Comparison of ENCODE assay signal across 8 cellular contexts in genomic region chr12:123972448-123973401, GRCh38. TPM values are rescaled to one million over a fixed set of nuclear protein-coding genes. Genes with fewer than 3 reads are reported as not detected.
DNase-seq lines count a peak whose midpoint lies in the region; ATAC-seq and TF ChIP-seq lines count a peak whose summit lies in the region.

A gene with protein sequence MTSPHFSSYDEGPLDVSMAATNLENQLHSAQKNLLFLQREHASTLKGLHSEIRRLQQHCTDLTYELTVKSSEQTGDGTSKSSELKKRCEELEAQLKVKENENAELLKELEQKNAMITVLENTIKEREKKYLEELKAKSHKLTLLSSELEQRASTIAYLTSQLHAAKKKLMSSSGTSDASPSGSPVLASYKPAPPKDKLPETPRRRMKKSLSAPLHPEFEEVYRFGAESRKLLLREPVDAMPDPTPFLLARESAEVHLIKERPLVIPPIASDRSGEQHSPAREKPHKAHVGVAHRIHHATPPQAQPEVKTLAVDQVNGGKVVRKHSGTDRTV (minus strand): TSS chr12:123972831. CDS start chr12:123944305, 28,526 bp downstream.
Gene ZNF664 (plus strand): TSS chr12:123973215. CDS start chr12:124012145, 38,930 bp downstream.

- H3K9me3 ChIP-seq in parathyroid adenoma (ENCODE audit: control insufficient read depth, low read length) (no peaks in the 10 kb centered on the region), tibial artery (no peaks in the 10 kb centered on the region)

- intact Hi-C loops in head of caudate nucleus (cut with DNase I) (no loop called here), tibial artery (cut with DNase I; ENCODE audit: low total_unique reads) (no loop called here)

- H3K27ac ChIP-seq in parathyroid adenoma (peak within 1 kb of the TSS; percentile 89), tibial artery (peak within 1 kb of the TSS; percentile 98 to 99)

- peaks cover 55% of the 10 kb centered on the region for H3K4me1 Mint-ChIP-seq in HFFc6 (ENCODE audit: low read depth)
- H3K4me1 Mint-ChIP-seq in activated naive CD8-positive, alpha-beta T cell treated with anti-CD3 and anti-CD28 coated beads for 36 hours = peaks cover 30% of the 10 kb centered on the region

- H3K4me3 Mint-ChIP-seq in HFFc6 = peak within 1 kb of the TSS; percentile 99
- peak within 1 kb of the TSS; percentile 92 for H3K4me3 Mint-ChIP-seq in activated naive CD8-positive, alpha-beta T cell treated with anti-CD3 and anti-CD28 coated beads for 36 hours

- no peaks in the 10 kb centered on the region for H3K9me3 Mint-ChIP-seq in HFFc6
- H3K9me3 Mint-ChIP-seq in activated naive CD8-positive, alpha-beta T cell treated with anti-CD3 and anti-CD28 coated beads for 36 hours = no peaks in the 10 kb centered on the region

- peak within 1 kb of the TSS; percentile 75 for H3K4me2 ChIP-seq in parathyroid adenoma (ENCODE audit: low read length)

- H3K36me3 ChIP-seq in parathyroid adenoma (ENCODE audit: control insufficient read depth, insufficient read depth, low read length) (no peaks in the 10 kb centered on the region), tibial artery (no peaks in the 10 kb centered on the region)

- H3K79me2 ChIP-seq in parathyroid adenoma = peaks cover 27% of the 10 kb centered on the region

- TF ChIP-seq CTCF in GM10266 (IDR thresholded peaks at IDR 0.05; ENCODE audit: control insufficient read depth, insufficient read depth, low read depth, missing control alignments) (peak; percentile 49), HFFc6 (IDR thresholded peaks at IDR 0.05) (peak; percentile 18; the same call in 1 of the 2 replicates), NB4 (IDR thresholded peaks at IDR 0.05; ENCODE audit: low read depth, low read length) (peak; percentile 6), parathyroid adenoma (IDR thresholded peaks at IDR 0.05) (no peak), tibial artery (IDR thresholded peaks at IDR 0.05) (peak in 1 of 2 experiments; percentile 23)

- peak; percentile 73 for TF ChIP-seq POLR2A in NB4 (IDR thresholded peaks at IDR 0.05; ENCODE audit: extremely low read depth, insufficient read length)

- H3K4me1 ChIP-seq in parathyroid adenoma = peaks cover 19% of the 10 kb centered on the region
- H3K4me1 ChIP-seq in tibial artery = peaks cover 0 to 40% (median 11%) of the 10 kb centered on the region in 4 donors

- no peaks in the 10 kb centered on the region for H3K27me3 Mint-ChIP-seq in HFFc6 (ENCODE audit: insufficient read depth)
- H3K27me3 Mint-ChIP-seq in activated naive CD8-positive, alpha-beta T cell treated with anti-CD3 and anti-CD28 coated beads for 36 hours = no peaks in the 10 kb centered on the region

- H3K27ac Mint-ChIP-seq in HFFc6 = peak within 1 kb of the TSS; percentile 90
- H3K27ac Mint-ChIP-seq in activated naive CD8-positive, alpha-beta T cell treated with anti-CD3 and anti-CD28 coated beads for 36 hours = peak within 1 kb of the TSS; percentile 81

- H3K9ac ChIP-seq in parathyroid adenoma = peak within 1 kb of the TSS; percentile 58

- H2AFZ ChIP-seq in parathyroid adenoma = peak within 1 kb of the TSS; percentile 89

- H3K4me3 ChIP-seq in NB4 (ENCODE audit: low read depth, low read length) (peak within 1 kb of the TSS; percentile 70), parathyroid adenoma (ENCODE audit: low read depth, low read length) (peak within 1 kb of the TSS; percentile 65), tibial artery (peak within 1 kb of the TSS; percentile 98 to 99)

- DNase-seq in GM10266 (ENCODE audit: extremely low spot score) (peak; percentile 100), HFFc6 (peak; percentile 84), NB4 (ENCODE audit: low read depth) (peak; percentile 96), head of caudate nucleus (peak; percentile 67 to 96 (median 90)), tibial artery (peak; percentile 84 to 92)
- peak; percentile 95 for DNase-seq in activated naive CD8-positive, alpha-beta T cell treated with anti-CD3 and anti-CD28 coated beads for 36 hours

- H3K27me3 ChIP-seq in parathyroid adenoma (ENCODE audit: control insufficient read depth, insufficient read depth, low read length) = no peaks in the 10 kb centered on the region
- no peaks in the 10 kb centered on the region for H3K27me3 ChIP-seq in tibial artery

- peaks cover 22% of the 10 kb centered on the region for H3K36me3 Mint-ChIP-seq in HFFc6 (ENCODE audit: low read depth)
- H3K36me3 Mint-ChIP-seq in activated naive CD8-positive, alpha-beta T cell treated with anti-CD3 and anti-CD28 coated beads for 36 hours = peaks cover 13% of the 10 kb centered on the region

- peak; percentile 81 for ATAC-seq in SK-N-SH treated with all-trans-retinoic acid at 6 μM for 48 hours

TF ChIP-seq in SK-N-SH treated with all-trans-retinoic acid at 6 μM for 48 hours, 23 proteins besides CTCF, POLR2A, EP300 and RAD21:
- no peak for TF ChIP-seq GLIS3 (CRISPR knock-in tag; IDR thresholded peaks at IDR 0.05)
- TF ChIP-seq CREB5 (CRISPR knock-in tag; IDR thresholded peaks at IDR 0.05; ENCODE audit: low read depth) = no peak
- TF ChIP-seq ZFP30 (CRISPR knock-in tag; IDR thresholded peaks at IDR 0.05) = no peak
- TF ChIP-seq CSDC2 (CRISPR knock-in tag; IDR thresholded peaks at IDR 0.05) = no peak
- no peak for TF ChIP-seq SNAI2 (CRISPR knock-in tag; IDR thresholded peaks at IDR 0.05)
- TF ChIP-seq RARB (CRISPR knock-in tag; IDR thresholded peaks at IDR 0.05) = no peak
- TF ChIP-seq TOX (CRISPR knock-in tag; IDR thresholded peaks at IDR 0.05; ENCODE audit: borderline replicate concordance) = no peak
- no peak for TF ChIP-seq ZFP3 (CRISPR knock-in tag; IDR thresholded peaks at IDR 0.05)
- no peak for TF ChIP-seq ZNF70 (CRISPR knock-in tag; IDR thresholded peaks at IDR 0.05)
- TF ChIP-seq PPARA (CRISPR knock-in tag; IDR thresholded peaks at IDR 0.05; ENCODE audit: borderline replicate concordance) = no peak
TF ChIP-seq in SK-N-SH treated with all-trans-retinoic acid at 6 μM for 48 hours: peak in this region for 0.

RNA-seq across cellular contexts. Expression of the first gene that starts in this region (rescaled TPM):
- 10 to 100 TPM; 48.3 to 55.1 (median 51.6) TPM for total RNA-seq in HFFc6 (2021; fragmentation: NEBNext Ultra II Directional; extraction: Animal tissue kit (Norgen Biotek cat#: 25700))
- total RNA-seq in activated naive CD8-positive, alpha-beta T cell treated with anti-CD3 and anti-CD28 coated beads for 36 hours = 1 to 10 TPM; 4.8 to 5.0 TPM

RNA-seq across cellular contexts. Expression of gene ZNF664, which starts in this region (rescaled TPM):
- 10 to 100 TPM; 49.1 to 55.2 (median 53.4) TPM for total RNA-seq in HFFc6 (2021; fragmentation: NEBNext Ultra II Directional; extraction: Animal tissue kit (Norgen Biotek cat#: 25700))
- 10 to 100 TPM; 54.4 to 56.8 TPM for total RNA-seq in activated naive CD8-positive, alpha-beta T cell treated with anti-CD3 and anti-CD28 coated beads for 36 hours

Comparison
In these comparisons a context has a peak if more than half of its experiments do, and no peak if none do; other contexts are left out.
1. Peak in every context shown above with its lines: DNase-seq, ATAC-seq, H3K4me3 ChIP-seq and H3K27ac ChIP-seq.
2. RNA of the first gene that starts in this region (total RNA-seq): 48.3 to 55.1 TPM in HFFc6; 4.8 to 5.0 TPM in activated naive CD8-positive, alpha-beta T cell treated with anti-CD3 and anti-CD28 coated beads for 36 hours; every median in the first group is over 4 times any median in the second.